ENCODE assay signal across 1 cellular context in genomic region chr15:66474140-66474539, GRCh38.
TF ChIP-seq lines count a peak whose summit lies in the region.

No MANE protein-coding gene starts in this region.

TF ChIP-seq in WTC11, 78 proteins besides CTCF, POLR2A, EP300 and RAD21 (continued from another document):
- TF ChIP-seq FOXP4 (CRISPR knock-in tag; IDR thresholded peaks at IDR 0.05): no peak
